ENCODE assay signal across 19 cellular contexts in the genomic region with DNA sequence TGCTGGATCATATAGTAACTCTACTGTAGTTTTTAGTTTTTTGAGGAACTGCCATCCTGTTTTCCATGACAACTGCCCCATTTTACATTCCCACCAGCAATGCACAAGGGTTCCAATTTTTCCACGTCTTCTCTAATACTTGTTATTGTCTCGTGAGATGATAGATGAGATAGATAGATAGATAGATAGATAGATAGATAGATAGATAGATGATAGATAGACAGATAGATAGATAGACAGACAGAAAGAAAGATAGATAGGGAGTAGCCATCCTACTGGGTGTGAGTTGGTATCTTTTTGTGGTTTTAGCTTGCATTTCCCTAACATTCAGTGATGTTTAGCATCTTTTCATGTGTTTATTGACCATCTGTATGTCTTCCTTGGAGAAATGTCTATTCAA.
A peak's percentile ranks its signal among the peaks of the same experiment; 100 is the strongest.
DNase-seq lines count a peak whose midpoint lies in the region; ATAC-seq, FAIRE-seq and TF ChIP-seq lines count a peak whose summit lies in the region.
"Had no signal": no experiment of that assay in that cellular context is flagged by ENCODE, and none has a peak within 500 bp of the region (broad histone marks: within the 10 kb centered on the region; RNA-seq: fewer than 3 reads in every experiment).

No MANE protein-coding gene starts in this region.

- no peaks in the 10 kb centered on the region for H3K9me3 ChIP-seq in GM23248 (ENCODE audit: low read depth)
- no peaks in the 10 kb centered on the region for H3K9me3 ChIP-seq in K562 (replicated peaks; ENCODE audit: control insufficient read depth, insufficient read depth, low read depth, low read length)
- no peaks in the 10 kb centered on the region for H3K9me3 ChIP-seq in skeletal muscle satellite cell (replicated peaks; ENCODE audit: low read length)
- no peaks in the 10 kb centered on the region for H3K9me3 ChIP-seq in hepatocyte (ENCODE audit: low read depth)
- H3K9me3 ChIP-seq: BLaER1 had no signal

- H2AFZ ChIP-seq in GM23248, result no peak overlapping the region
- H2AFZ ChIP-seq in K562 (ENCODE audit: low read depth, low read length), result no peak overlapping the region
- no peak overlapping the region for H2AFZ ChIP-seq in hepatocyte

- H3K9me1 ChIP-seq in K562 (ENCODE audit: control insufficient read depth, insufficient read depth, low read length), result no peaks in the 10 kb centered on the region

- no peak for TF ChIP-seq RAD21 in K562 (CRISPR knock-in tag; conservative IDR thresholded peaks at IDR 0.05 in 1 of 2, IDR thresholded peaks at IDR 0.05 in 1 of 2)

- H3K4me2 ChIP-seq in GM23248 (ENCODE audit: unreplicated experiment) (no peak overlapping the region), K562 (ENCODE audit: insufficient read depth, low read length) (no peak overlapping the region), skeletal muscle satellite cell (ENCODE audit: low read length) (no peak overlapping the region), hepatocyte (no peak overlapping the region)
- H3K4me2 ChIP-seq: BLaER1 had no signal

- TF ChIP-seq POLR2A in K562 (conservative IDR thresholded peaks at IDR 0.05), result no peak
- TF ChIP-seq POLR2A in erythroblast (IDR thresholded peaks at IDR 0.05; ENCODE audit: low read length), result no peak

- H3K9me2 ChIP-seq in GM23248 (ENCODE audit: insufficient read depth), result no peaks in the 10 kb centered on the region
- H3K9me2 ChIP-seq in hepatocyte (replicated peaks; ENCODE audit: insufficient read depth), result no peaks in the 10 kb centered on the region

- TF ChIP-seq CTCF in K562 (IDR thresholded peaks at IDR 0.05 in 2 of 3, conservative IDR thresholded peaks at IDR 0.05 in 1 of 3; ENCODE audit: insufficient read depth in 2 of 3, low read depth in 1 of 3, low read length in 3 of 3) (no peak), hepatocyte (IDR thresholded peaks at IDR 0.05; ENCODE audit: poor library complexity) (no peak)

- 0 out of 2 replicates have a peak overlapping the region, but pooled peaks have one; percentile 36 for H3K27ac ChIP-seq in GM23248
- no peak overlapping the region for H3K27ac ChIP-seq in K562 (ENCODE audit: extremely low read depth, low read depth, low read length)
- H3K27ac ChIP-seq in cingulate gyrus (ENCODE audit: low read depth, low read length), result peak overlapping the region; percentile 24
- no peak overlapping the region for H3K27ac ChIP-seq in hepatocyte
- H3K27ac ChIP-seq: BLaER1, C4-2B had no signal

- H3K36me3 ChIP-seq in GM23248 (ENCODE audit: low read depth) (no peaks in the 10 kb centered on the region), K562 (ENCODE audit: control insufficient read depth, insufficient read depth, low read length) (no peaks in the 10 kb centered on the region), skeletal muscle satellite cell (ENCODE audit: insufficient read depth, low read length) (no peaks in the 10 kb centered on the region), hepatocyte (replicated peaks; ENCODE audit: insufficient read depth, low read depth) (no peaks in the 10 kb centered on the region)
- H3K36me3 ChIP-seq: BLaER1 had no signal

- intact Hi-C loops in K562 (cut with micrococcal nuclease), result no loop called here

- no peak for FAIRE-seq in K562 (lab: Jason Lieb, UNC)
- FAIRE-seq: G401.6, GM12892, H1 had no signal

- ATAC-seq in K562, result no peak
- ATAC-seq: CD8-positive, alpha-beta T cell had no signal

- H3K4me3 ChIP-seq in GM23248 (no peak overlapping the region), K562 (no peak overlapping the region), skeletal muscle satellite cell (ENCODE audit: low read length) (no peak overlapping the region), hepatocyte (no peak overlapping the region)
- H3K4me3 ChIP-seq: BLaER1 had no signal

- POLR2A ChIA-PET in K562 (lab: Yijun Ruan, JAX), result no interaction called here

- H4K20me1 ChIP-seq in GM23248 (ENCODE audit: insufficient read depth), result no peaks in the 10 kb centered on the region
- no peaks in the 10 kb centered on the region for H4K20me1 ChIP-seq in K562 (replicated peaks; ENCODE audit: control insufficient read depth, insufficient read depth, low read length)
- H4K20me1 ChIP-seq in hepatocyte (ENCODE audit: insufficient read depth, poor library complexity, severe bottlenecking), result no peaks in the 10 kb centered on the region
- H4K20me1 ChIP-seq: BLaER1 had no signal

- TF ChIP-seq EP300 in K562 (IDR thresholded peaks at IDR 0.05; ENCODE audit: low read length), result no peak

- H3K4me1 ChIP-seq in GM23248 (ENCODE audit: insufficient read depth), result peaks cover 14% of the 10 kb centered on the region
- H3K4me1 ChIP-seq in K562 (replicated peaks in 1 of 2; ENCODE audit: control insufficient read depth in 2 of 2, insufficient read depth in 2 of 2, low read length in 2 of 2), result peaks cover 0 to under 1% of the 10 kb centered on the region in 2 experiments; a peak in 3 of 5 replicates
- peaks cover 25% of the 10 kb centered on the region for H3K4me1 ChIP-seq in skeletal muscle satellite cell (ENCODE audit: control insufficient read depth, insufficient read depth, low read length)
- peaks cover 20% of the 10 kb centered on the region for H3K4me1 ChIP-seq in hepatocyte (ENCODE audit: insufficient read depth)

- BruUV-seq in K562 (replicated peaks; lab: Mats Ljungman, UMichigan), result no TSS peak

- CTCF ChIA-PET in K562 (lab: Yijun Ruan, JAX; ENCODE audit: low intra/inter-chr PET ratio), result no interaction called here

- H3K9ac ChIP-seq in GM23248 (no peak overlapping the region), K562 (ENCODE audit: insufficient read depth in 1 of 2, low read depth in 2 of 2, low read length in 2 of 2) (no peak overlapping the region), skeletal muscle satellite cell (ENCODE audit: low read depth, low read length) (peak overlapping the region; percentile 25)
- H3K9ac ChIP-seq: BLaER1 had no signal

- WGBS in GM23248 (ENCODE audit: low coverage in 1 of 2, low lambda C conversion rate in 2 of 2, missing lambda C conversion rate in 2 of 2), 2 experiments, result 86 to 92% methylated on average over 2 of the region's 2 CpGs
- WGBS in K562 (ENCODE audit: insufficient coverage, low coverage, missing lambda C conversion rate), result 0% methylated on average over 2 of the region's 2 CpGs
- WGBS in hepatocyte (ENCODE audit: low lambda C conversion rate, missing lambda C conversion rate), result 96% methylated on average over 2 of the region's 2 CpGs

- in situ Hi-C loops in GM23248 (cut with MboI) (no loop called here), K562 (cut with MboI) (no loop called here), KBM-7 (cut with MboI; ENCODE audit: low pct_unique_long_range_greater_than_20kb, low sequenced_read_pairs) (no loop called here)

- H3K27me3 ChIP-seq in GM23248 (replicated peaks; ENCODE audit: insufficient read depth) (no peaks in the 10 kb centered on the region), K562 (ENCODE audit: control insufficient read depth in 2 of 2, insufficient read depth in 2 of 2, low read length in 2 of 2) (peaks cover 7 to 16% of the 10 kb centered on the region in 2 experiments; a peak in 3 of 5 replicates), skeletal muscle satellite cell (ENCODE audit: control insufficient read depth, insufficient read depth, low read length) (no peaks in the 10 kb centered on the region), hepatocyte (no peaks in the 10 kb centered on the region)
- H3K27me3 ChIP-seq: BLaER1 had no signal

- no peaks in the 10 kb centered on the region for H3F3A ChIP-seq in GM23248 (ENCODE audit: insufficient read depth)

- DNase-seq in GM23248, result no peak
- no peak for DNase-seq in K562 (ENCODE audit: extremely low read depth in 1 of 4, low spot score in 3 of 4)
- no peak for DNase-seq in nucleus accumbens (lab: John Stamatoyannopoulos, UW)
- DNase-seq in erythroblast (lab: John Stamatoyannopoulos, UW), result no peak
- no peak for DNase-seq in hepatocyte (ENCODE audit: low spot score)
- no peak for DNase-seq in KBM-7
- DNase-seq: Caco-2; CD4-positive, CD25-positive, alpha-beta regulatory T cell; CD8-positive, alpha-beta T cell; DMS153; DND-41; H7 had no signal

- H3K79me2 ChIP-seq in GM23248 (ENCODE audit: insufficient read depth), result no peaks in the 10 kb centered on the region
- no peaks in the 10 kb centered on the region for H3K79me2 ChIP-seq in K562 (ENCODE audit: control insufficient read depth, insufficient read depth, low read length)
- H3K79me2 ChIP-seq in hepatocyte, result no peaks in the 10 kb centered on the region

TF ChIP-seq in K562, 482 proteins besides CTCF, POLR2A, EP300 and RAD21:
- peak; percentile 93 for TF ChIP-seq DACH1 (IDR thresholded peaks at IDR 0.05; ENCODE audit: partially characterized antibody)
- no peak for TF ChIP-seq PHF8 (IDR thresholded peaks at IDR 0.05; ENCODE audit: borderline replicate concordance, low read length)
TF ChIP-seq in K562: peak in this region for 1.

Comparison
In these comparisons a context has a peak if more than half of its experiments do, and no peak if none do; other contexts are left out.
1. H3K27ac ChIP-seq: peak in GM23248 (single experiment) and cingulate gyrus (single experiment); none in K562 (single experiment) and hepatocyte (single experiment).